8 cellular contexts compared by ENCODE assay signal in genomic region chr16:30184430-30185140, GRCh38. TPM values are rescaled to one million over a fixed set of nuclear protein-coding genes. Genes with fewer than 3 reads are reported as not detected.
DNase-seq lines count a peak whose midpoint lies in the region; ATAC-seq and TF ChIP-seq lines count a peak whose summit lies in the region.

No MANE protein-coding gene starts in this region.

- peak overlapping the region; percentile 81 for H3K4me2 ChIP-seq in mammary epithelial cell (ENCODE audit: insufficient read depth, low read depth, low read length)

- H3K9ac ChIP-seq in mammary epithelial cell (ENCODE audit: insufficient read depth, low read length) = no peak overlapping the region

- H3K4me3 Mint-ChIP-seq in natural killer cell treated with Interleukin-12 subunit alpha and Interleukin-12 subunit beta and Interleukin-15 and Interleukin-18, amount 100 ng/mL, for 72 hours = peak overlapping the region; percentile 98
- peak overlapping the region; percentile 72 for H3K4me3 Mint-ChIP-seq in type B pancreatic cell

- H3K4me1 Mint-ChIP-seq in natural killer cell treated with Interleukin-12 subunit alpha and Interleukin-12 subunit beta and Interleukin-15 and Interleukin-18, amount 100 ng/mL, for 72 hours (ENCODE audit: low read depth in 2 of 2) = peaks cover 19 to 33% of the 10 kb centered on the region in 2 donors
- peaks cover 5% of the 10 kb centered on the region for H3K4me1 Mint-ChIP-seq in type B pancreatic cell (ENCODE audit: unreplicated experiment)

- H4K20me1 ChIP-seq in mammary epithelial cell (ENCODE audit: insufficient read depth, low read length) = no peaks in the 10 kb centered on the region

- no TSS peak for BruUV-seq in mammary epithelial cell (replicated peaks; lab: Mats Ljungman, UMichigan)

- peak overlapping the region; percentile 89 for H2AFZ ChIP-seq in mammary epithelial cell (ENCODE audit: low read depth, low read length)

- CTCF ChIA-PET in mammary epithelial cell (lab: Charles Lee; ENCODE audit: low non-redundant PET) = no interaction called here

- no peak overlapping the region for H3K27ac ChIP-seq in mammary epithelial cell (ENCODE audit: insufficient read depth, low read depth, low read length)

- in situ Hi-C loops in mammary epithelial cell (cut with MboI; ENCODE audit: low sequenced_read_pairs in 2 of 2) = loop anchor here in 1 of 2 donors (25.0 kb wide), 1 partner anchor 97 kb away; the partner anchor contains the start of genes PPP4C, TBX6 and YPEL3

- H3K4me3 ChIP-seq in GM06990 (replicated peaks; ENCODE audit: low read depth, low read length) = peak overlapping the region; percentile 100
- H3K4me3 ChIP-seq in Jurkat, Clone E6-1 (ENCODE audit: low read length) = peak overlapping the region; percentile 99
- H3K4me3 ChIP-seq in mammary epithelial cell (replicated peaks in 1 of 3; ENCODE audit: insufficient read depth in 1 of 3, low read depth in 2 of 3, low read length in 3 of 3) = peak overlapping the region; percentile 41 to 68 (median 61)

- peaks cover 15% of the 10 kb centered on the region for H3K4me1 ChIP-seq in mammary epithelial cell (ENCODE audit: insufficient read depth, low read length)

- ATAC-seq in natural killer cell treated with Interleukin-12 subunit alpha and Interleukin-12 subunit beta and Interleukin-15 and Interleukin-18, amount 100 ng/mL, for 72 hours = no peak
- ATAC-seq in HG03520 (IDR thresholded peaks at IDR 0.05; ENCODE audit: unreplicated experiment) = no peak
- no peak for ATAC-seq in HG03571 (IDR thresholded peaks at IDR 0.05; ENCODE audit: unreplicated experiment)

- peaks cover 11% of the 10 kb centered on the region for H3K36me3 Mint-ChIP-seq in natural killer cell treated with Interleukin-12 subunit alpha and Interleukin-12 subunit beta and Interleukin-15 and Interleukin-18, amount 100 ng/mL, for 72 hours
- no peaks in the 10 kb centered on the region for H3K36me3 Mint-ChIP-seq in type B pancreatic cell

- peaks cover 10% of the 10 kb centered on the region for H3K79me2 ChIP-seq in mammary epithelial cell (ENCODE audit: insufficient read depth, low read length)

- H3K9me3 ChIP-seq in mammary epithelial cell (replicated peaks; ENCODE audit: insufficient read depth, low read length) = no peaks in the 10 kb centered on the region

- no peak for DNase-seq in GM06990 (ENCODE audit: extremely low read depth, insufficient read length)
- DNase-seq in Jurkat, Clone E6-1 (ENCODE audit: low read depth, low spot score) = no peak
- peak; percentile 38 for DNase-seq in T-helper 9 cell
- DNase-seq in mammary epithelial cell = peak; percentile 25
- peak; percentile 65 for DNase-seq in natural killer cell treated with Interleukin-12 subunit alpha and Interleukin-12 subunit beta and Interleukin-15 and Interleukin-18, amount 100 ng/mL, for 72 hours (ENCODE audit: low spot score)
- DNase-seq in type B pancreatic cell (ENCODE audit: extremely low spot score, unreplicated experiment) = no peak

- intact Hi-C loops in mammary epithelial cell (cut with micrococcal nuclease) = no loop called here

- no peaks in the 10 kb centered on the region for H3K9me3 Mint-ChIP-seq in natural killer cell treated with Interleukin-12 subunit alpha and Interleukin-12 subunit beta and Interleukin-15 and Interleukin-18, amount 100 ng/mL, for 72 hours
- no peaks in the 10 kb centered on the region for H3K9me3 Mint-ChIP-seq in type B pancreatic cell

- peaks cover 36% of the 10 kb centered on the region for H3K36me3 ChIP-seq in GM06990 (ENCODE audit: control insufficient read depth, insufficient read depth, low read length)
- H3K36me3 ChIP-seq in mammary epithelial cell (ENCODE audit: insufficient read depth, low read length) = no peaks in the 10 kb centered on the region

- no peak for TF ChIP-seq CTCF in GM06990 (IDR thresholded peaks at IDR 0.05; ENCODE audit: insufficient read depth, low read length, poor library complexity, severe bottlenecking)
- no peak for TF ChIP-seq CTCF in mammary epithelial cell (conservative IDR thresholded peaks at IDR 0.05 in 1 of 2, IDR thresholded peaks at IDR 0.05 in 1 of 2; ENCODE audit: extremely low read depth in 1 of 2, insufficient read depth in 1 of 2, low read depth in 1 of 2, low read length in 2 of 2)
- TF ChIP-seq CTCF in type B pancreatic cell (conservative IDR thresholded peaks at IDR 0.05) = no peak

- 24% methylated on average over 6 of the region's 14 CpGs for WGBS in mammary epithelial cell (ENCODE audit: low coverage, missing lambda C conversion rate)

- H3K27ac Mint-ChIP-seq in natural killer cell treated with Interleukin-12 subunit alpha and Interleukin-12 subunit beta and Interleukin-15 and Interleukin-18, amount 100 ng/mL, for 72 hours = peak overlapping the region; percentile 95 to 98
- no peak overlapping the region for H3K27ac Mint-ChIP-seq in type B pancreatic cell

- no peaks in the 10 kb centered on the region for H3K27me3 Mint-ChIP-seq in natural killer cell treated with Interleukin-12 subunit alpha and Interleukin-12 subunit beta and Interleukin-15 and Interleukin-18, amount 100 ng/mL, for 72 hours
- H3K27me3 Mint-ChIP-seq in type B pancreatic cell = no peaks in the 10 kb centered on the region

- no peaks in the 10 kb centered on the region for H3K27me3 ChIP-seq in GM06990 (replicated peaks; ENCODE audit: control insufficient read depth, insufficient read depth, low read length)
- H3K27me3 ChIP-seq in mammary epithelial cell (ENCODE audit: insufficient read depth, low read length) = no peaks in the 10 kb centered on the region

- dilution Hi-C loops in mammary epithelial cell (cut with HindIII; ENCODE audit: low sequenced_read_pairs) = no loop called here

RNA-seq across cellular contexts. Expression of gene CORO1A, which starts 1.2 kb away (rescaled TPM):
- 975 TPM for polyA plus RNA-seq in Jurkat, Clone E6-1 (2012; ENCODE audit: insufficient read depth, insufficient read length)
- total RNA-seq in mammary epithelial cell = 10 to 100 TPM; 10.2 to 27.1 TPM
- 42.9 TPM for polyA plus RNA-seq in mammary epithelial cell
- 10.1 TPM for polyA minus RNA-seq in mammary epithelial cell
- 1,000 to 10,000 TPM in 1 of 2 donors, 100 to 1,000 TPM in 1; 987 to 1,615 TPM for total RNA-seq in natural killer cell treated with Interleukin-12 subunit alpha and Interleukin-12 subunit beta and Interleukin-15 and Interleukin-18, amount 100 ng/mL, for 72 hours
- 10.8 and 21.3 TPM in 2 replicates for total RNA-seq in type B pancreatic cell (ENCODE audit: low replicate concordance)

RNA-seq across cellular contexts. Expression of gene BOLA2B, which starts 8.9 kb away (rescaled TPM):
- 501 TPM for polyA plus RNA-seq in Jurkat, Clone E6-1 (2012; ENCODE audit: insufficient read depth, insufficient read length)
- total RNA-seq in mammary epithelial cell (100 to 1,000 TPM in 1 of 2 donors, 10 to 100 TPM in 1; 65.0 to 141 TPM), type B pancreatic cell (ENCODE audit: low replicate concordance) (82.9 and 148 TPM in 2 replicates)
- 174 TPM for polyA plus RNA-seq in mammary epithelial cell
- 79.6 TPM for polyA minus RNA-seq in mammary epithelial cell
- total RNA-seq in natural killer cell treated with Interleukin-12 subunit alpha and Interleukin-12 subunit beta and Interleukin-15 and Interleukin-18, amount 100 ng/mL, for 72 hours = 100 to 1,000 TPM; 206 to 410 TPM

RNA-seq across cellular contexts. Expression of gene SLX1A, which starts 9.1 kb away (rescaled TPM):
- polyA plus RNA-seq in Jurkat, Clone E6-1 (2012; ENCODE audit: insufficient read depth, insufficient read length) = 109 TPM
- total RNA-seq in mammary epithelial cell = 10 to 100 TPM; 18.3 to 20.7 TPM
- 10.3 TPM for polyA plus RNA-seq in mammary epithelial cell
- 38.9 TPM for polyA minus RNA-seq in mammary epithelial cell
- total RNA-seq in natural killer cell treated with Interleukin-12 subunit alpha and Interleukin-12 subunit beta and Interleukin-15 and Interleukin-18, amount 100 ng/mL, for 72 hours = 100 to 1,000 TPM in 1 of 2 donors, 10 to 100 TPM in 1; 48.6 to 169 TPM
- total RNA-seq in type B pancreatic cell (ENCODE audit: low replicate concordance) = 27.6 and 28.0 TPM in 2 replicates

RNA-seq across cellular contexts. Expression of gene SULT1A3, which starts 14.5 kb away (rescaled TPM):
- polyA plus RNA-seq in Jurkat, Clone E6-1 (2012; ENCODE audit: insufficient read depth, insufficient read length) = 21.4 TPM
- 10 to 100 TPM in 1 of 2 donors, 1 to 10 TPM in 1; 3.2 to 19.4 TPM for total RNA-seq in mammary epithelial cell
- 4.6 TPM for polyA plus RNA-seq in mammary epithelial cell
- polyA minus RNA-seq in mammary epithelial cell = 5.6 TPM
- total RNA-seq in natural killer cell treated with Interleukin-12 subunit alpha and Interleukin-12 subunit beta and Interleukin-15 and Interleukin-18, amount 100 ng/mL, for 72 hours = 10 to 100 TPM; 19.1 to 46.7 TPM
- 27.7 and 33.0 TPM in 2 replicates for total RNA-seq in type B pancreatic cell (ENCODE audit: low replicate concordance)

Comparison
In these comparisons a context has a peak if more than half of its experiments do, and no peak if none do; other contexts are left out.
1. DNase-seq: peak in T-helper 9 cell (single experiment), mammary epithelial cell (single experiment) and natural killer cell treated with Interleukin-12 subunit alpha and Interleukin-12 subunit beta and Interleukin-15 and Interleukin-18, amount 100 ng/mL, for 72 hours (single experiment); none in GM06990 (single experiment), Jurkat, Clone E6-1 (single experiment) and type B pancreatic cell (single experiment).
2. RNA of gene CORO1A, which starts 1.2 kb away (total RNA-seq): 987 to 1,615 TPM in natural killer cell treated with Interleukin-12 subunit alpha and Interleukin-12 subunit beta and Interleukin-15 and Interleukin-18, amount 100 ng/mL, for 72 hours; 10.2 to 27.1 TPM in mammary epithelial cell and 10.8 to 21.3 TPM in type B pancreatic cell; every median in the first group is over 10 times any median in the second.
3. Peak in every context shown above with its lines, with median percentiles within 50 percentile points of each other: H3K4me3 ChIP-seq.